ENCODE assay signal across 14 cellular contexts in genomic region chr1:154696001-154696400, GRCh38.
DNase-seq lines count a peak whose midpoint lies in the region; ATAC-seq and TF ChIP-seq lines count a peak whose summit lies in the region.
"Had no signal": no experiment of that assay in that cellular context is flagged by ENCODE, and none has a peak within 500 bp of the region (broad histone marks: within the 10 kb centered on the region; RNA-seq: fewer than 3 reads in every experiment).

No MANE protein-coding gene starts in this region.

- H3K4me1 ChIP-seq in cardiac muscle cell (ENCODE audit: low read depth) (peaks cover 13% of the 10 kb centered on the region), fibroblast of lung (ENCODE audit: control insufficient read depth, extremely low read depth, insufficient read depth, low read length) (no peaks in the 10 kb centered on the region), skeletal muscle tissue (ENCODE audit: control insufficient read depth in 3 of 3, insufficient read depth in 3 of 3, low read length in 3 of 3) (peaks cover 28 to 30% (median 29%) of the 10 kb centered on the region in 3 donors)
- H3K4me1 ChIP-seq: spleen had no signal

- H3K4me3 ChIP-seq in cardiac muscle cell (no peak overlapping the region), fibroblast of lung (replicated peaks in 1 of 4; ENCODE audit: control extremely low read depth in 1 of 4, insufficient read depth in 1 of 4, low read depth in 3 of 4, low read length in 4 of 4) (no peak overlapping the region), skeletal muscle tissue (ENCODE audit: low read length in 3 of 3) (no peak overlapping the region)
- H3K4me3 ChIP-seq: BLaER1 treated with 17β-estradiol and CSF1 and Interleukin-3, amounts not matched to agents 10 nM and 100 nM; spleen had no signal

- H3K27me3 ChIP-seq in cardiac muscle cell (no peaks in the 10 kb centered on the region), fibroblast of lung (ENCODE audit: control insufficient read depth, insufficient read depth, low read length) (peaks cover 3% of the 10 kb centered on the region), skeletal muscle tissue (ENCODE audit: control insufficient read depth in 3 of 3, insufficient read depth in 3 of 3, low read length in 3 of 3) (no peaks in the 10 kb centered on the region)
- H3K27me3 ChIP-seq: BLaER1 treated with 17β-estradiol and CSF1 and Interleukin-3, amounts not matched to agents 10 nM and 100 nM had no signal

- no peak overlapping the region for H2AFZ ChIP-seq in fibroblast of lung (ENCODE audit: low read length)

- no peak overlapping the region for H3K27ac ChIP-seq in cardiac muscle cell
- no peak overlapping the region for H3K27ac ChIP-seq in fibroblast of lung (ENCODE audit: insufficient read depth, low read length)
- peak overlapping the region; percentile 82 for H3K27ac ChIP-seq in skeletal muscle tissue (ENCODE audit: low read depth, low read length)
- H3K27ac ChIP-seq: BLaER1 treated with 17β-estradiol and CSF1 and Interleukin-3, amounts not matched to agents 10 nM and 100 nM; spleen had no signal

- no peaks in the 10 kb centered on the region for H4K20me1 ChIP-seq in fibroblast of lung (ENCODE audit: control insufficient read depth, extremely low read depth, insufficient read depth, low read length)
- H4K20me1 ChIP-seq: BLaER1 treated with 17β-estradiol and CSF1 and Interleukin-3, amounts not matched to agents 10 nM and 100 nM had no signal

- H3K9me3 ChIP-seq in cardiac muscle cell (ENCODE audit: low read depth): no peaks in the 10 kb centered on the region
- H3K9me3 ChIP-seq in fibroblast of lung (ENCODE audit: control insufficient read depth, insufficient read depth, low read depth, low read length): no peaks in the 10 kb centered on the region
- no peaks in the 10 kb centered on the region for H3K9me3 ChIP-seq in skeletal muscle tissue (ENCODE audit: control insufficient read depth in 3 of 3, low read length in 3 of 3)
- H3K9me3 ChIP-seq: BLaER1 treated with 17β-estradiol and CSF1 and Interleukin-3, amounts not matched to agents 10 nM and 100 nM; spleen had no signal

- peak in 1 of 2 donors; percentile 21 for DNase-seq in cardiac muscle cell (ENCODE audit: low read depth in 1 of 2, low spot score in 1 of 2)
- no peak for DNase-seq in Right ventricle myocardium inferior (ENCODE audit: missing footprints)
- peak; percentile 9 for DNase-seq in RKO (ENCODE audit: low spot score)
- no peak for DNase-seq in fibroblast of lung (ENCODE audit: low read depth in 2 of 2)
- DNase-seq in pons (ENCODE audit: low spot score): no peak
- DNase-seq: naive thymus-derived CD4-positive, alpha-beta T cell; NCI-H1930; OCI-M1; spleen; T-helper 2 cell had no signal

- TF ChIP-seq CTCF in cardiac muscle cell (IDR thresholded peaks at IDR 0.05; ENCODE audit: low read depth, low read length) (peak; percentile 58), fibroblast of lung (conservative IDR thresholded peaks at IDR 0.05 in 1 of 2, IDR thresholded peaks at IDR 0.05 in 1 of 2; ENCODE audit: low read depth in 1 of 2, low read length in 2 of 2) (peak; percentile 29 to 39)

- intact Hi-C loops in Right ventricle myocardium inferior (cut with DNase I): no loop called here

- no peaks in the 10 kb centered on the region for H3K79me2 ChIP-seq in fibroblast of lung (ENCODE audit: control insufficient read depth, insufficient read depth, low read length)

- ATAC-seq in Right ventricle myocardium inferior (no peak), GM19351 (IDR thresholded peaks at IDR 0.05; ENCODE audit: unreplicated experiment) (no peak), GM21528 (IDR thresholded peaks at IDR 0.05; ENCODE audit: low FRiP score, unreplicated experiment) (no peak)
- ATAC-seq: naive thymus-derived CD4-positive, alpha-beta T cell had no signal

- H3K36me3 ChIP-seq in cardiac muscle cell: no peaks in the 10 kb centered on the region
- no peaks in the 10 kb centered on the region for H3K36me3 ChIP-seq in fibroblast of lung (ENCODE audit: control insufficient read depth, insufficient read depth, low read length)
- no peaks in the 10 kb centered on the region for H3K36me3 ChIP-seq in skeletal muscle tissue (ENCODE audit: control insufficient read depth in 3 of 3, insufficient read depth in 3 of 3, low read length in 3 of 3)
- H3K36me3 ChIP-seq: BLaER1 treated with 17β-estradiol and CSF1 and Interleukin-3, amounts not matched to agents 10 nM and 100 nM; spleen had no signal

- no peak overlapping the region for H3K4me2 ChIP-seq in fibroblast of lung (ENCODE audit: extremely low read depth, insufficient read depth, low read length)

- H3K9ac ChIP-seq in fibroblast of lung (ENCODE audit: insufficient read depth, low read length) (no peak overlapping the region), skeletal muscle tissue (ENCODE audit: low read depth in 1 of 3, low read length in 3 of 3) (no peak overlapping the region)
- H3K9ac ChIP-seq: BLaER1 treated with 17β-estradiol and CSF1 and Interleukin-3, amounts not matched to agents 10 nM and 100 nM had no signal
